Comparison of ENCODE assay signal across 17 cellular contexts in the genomic region with DNA sequence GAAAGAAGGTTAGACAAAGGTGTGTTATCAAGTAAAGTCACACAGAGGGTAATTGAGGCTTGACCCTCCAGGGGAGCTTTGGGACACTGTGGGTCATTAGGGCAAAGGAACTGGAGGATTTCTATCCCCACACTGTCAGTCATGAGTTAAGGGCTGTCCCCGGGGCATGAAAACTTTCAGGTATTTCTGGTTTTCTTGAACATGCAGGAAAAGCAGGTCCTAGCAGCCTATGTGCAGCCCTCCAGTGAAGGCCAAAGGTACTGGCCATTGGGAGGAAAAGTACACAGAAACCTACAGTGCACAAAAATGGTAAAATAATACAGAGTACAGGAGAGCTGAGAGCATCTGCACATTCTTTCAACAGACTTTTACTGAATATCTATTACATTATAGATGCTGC. TPM values are rescaled to one million over a fixed set of nuclear protein-coding genes. Genes with fewer than 3 reads are reported as not detected.
DNase-seq lines count a peak whose midpoint lies in the region; TF ChIP-seq lines count a peak whose summit lies in the region.
"Had no signal": no experiment of that assay in that cellular context is flagged by ENCODE, and none has a peak within 500 bp of the region (broad histone marks: within the 10 kb centered on the region; RNA-seq: fewer than 3 reads in every experiment).

No MANE protein-coding gene starts in this region.

- TF ChIP-seq EP300 in transverse colon (IDR thresholded peaks at IDR 0.05; ENCODE audit: low read depth), result no peak

- in situ Hi-C loops in T47D (cut with HindIII; ENCODE audit: low pct_unique_long_range_greater_than_20kb, low sequenced_read_pairs), result no loop called here
- in situ Hi-C loops in transverse colon (cut with MboI; ENCODE audit: low pct_ligation_motif_present in 1 of 4, low pct_unique_long_range_greater_than_20kb in 1 of 4, low sequenced_read_pairs in 3 of 4), result no loop called here

- intact Hi-C loops in transverse colon (cut with DNase I; ENCODE audit: low total_unique reads), result no loop called here

- TF ChIP-seq POLR2A in transverse colon (IDR thresholded peaks at IDR 0.05), result no peak

- no peaks in the 10 kb centered on the region for H3K36me3 ChIP-seq in transverse colon
- H3K36me3 ChIP-seq: BE2C had no signal

- DNase-seq in LNCaP clone FGC (ENCODE audit: low read depth) (peak; percentile 56), T47D (ENCODE audit: low read depth in 1 of 2, low spot score in 1 of 2) (peak; percentile 31 to 94), islet precursor cell (peak; percentile 83), transverse colon (no peak), hepatic stellate cell (ENCODE audit: low spot score) (no peak), dedifferentiated amniotic fluid mesenchymal stem cell (ENCODE audit: extremely low spot score) (no peak), NCI-H524 (lab: John Stamatoyannopoulos, UW) (no peak)
- DNase-seq: BE2C; CD8-positive, alpha-beta T cell; DMS 273 treated with DMSO at 0.1 percent for 48 hours; EL; H9; Karpas-422; NCI-H2029; NCI-H2171 treated with DMSO at 0.1 percent for 48 hours; NCI-H510A had no signal

- H3K9me3 ChIP-seq in transverse colon, result no peaks in the 10 kb centered on the region
- H3K9me3 ChIP-seq: BE2C had no signal

- H3K4me3 ChIP-seq in LNCaP clone FGC (ENCODE audit: low read depth, low read length) (no peak overlapping the region), transverse colon (no peak overlapping the region)

- WGBS in transverse colon (ENCODE audit: low coverage in 1 of 2), 2 donors, result 40 to 63% methylated on average over 1 of the region's 1 CpG

- no peaks in the 10 kb centered on the region for H3K27me3 ChIP-seq in transverse colon
- H3K27me3 ChIP-seq: BE2C had no signal

- H3K4me1 ChIP-seq in transverse colon, result peaks cover 7 to 46% (median 25%) of the 10 kb centered on the region in 4 donors
- H3K4me1 ChIP-seq: BE2C had no signal

- peak overlapping the region; percentile 75 to 83 (median 80) for H3K27ac ChIP-seq in transverse colon

- TF ChIP-seq CTCF in LNCaP clone FGC (IDR thresholded peaks at IDR 0.05; ENCODE audit: control insufficient read depth, extremely low read depth, insufficient read depth), result no peak
- no peak for TF ChIP-seq CTCF in transverse colon (IDR thresholded peaks at IDR 0.05)

RNA-seq across cellular contexts. Expression of a gene that starts 44.4 kb away (rescaled TPM):
- total RNA-seq in transverse colon, result 100 to 1,000 TPM; 142 to 729 (median 556) TPM
- total RNA-seq: CD8-positive, alpha-beta T cell; SK-MEL-5 had no signal

Comparison
In these comparisons a context has a peak if more than half of its experiments do, and no peak if none do; other contexts are left out.
1. DNase-seq: peak in LNCaP clone FGC (single experiment), T47D (2 of 2) and islet precursor cell (single experiment); none in transverse colon (single experiment), hepatic stellate cell (single experiment), dedifferentiated amniotic fluid mesenchymal stem cell (single experiment) and NCI-H524 (0 of 2).